9 cellular contexts compared by ENCODE assay signal in the genomic region with DNA sequence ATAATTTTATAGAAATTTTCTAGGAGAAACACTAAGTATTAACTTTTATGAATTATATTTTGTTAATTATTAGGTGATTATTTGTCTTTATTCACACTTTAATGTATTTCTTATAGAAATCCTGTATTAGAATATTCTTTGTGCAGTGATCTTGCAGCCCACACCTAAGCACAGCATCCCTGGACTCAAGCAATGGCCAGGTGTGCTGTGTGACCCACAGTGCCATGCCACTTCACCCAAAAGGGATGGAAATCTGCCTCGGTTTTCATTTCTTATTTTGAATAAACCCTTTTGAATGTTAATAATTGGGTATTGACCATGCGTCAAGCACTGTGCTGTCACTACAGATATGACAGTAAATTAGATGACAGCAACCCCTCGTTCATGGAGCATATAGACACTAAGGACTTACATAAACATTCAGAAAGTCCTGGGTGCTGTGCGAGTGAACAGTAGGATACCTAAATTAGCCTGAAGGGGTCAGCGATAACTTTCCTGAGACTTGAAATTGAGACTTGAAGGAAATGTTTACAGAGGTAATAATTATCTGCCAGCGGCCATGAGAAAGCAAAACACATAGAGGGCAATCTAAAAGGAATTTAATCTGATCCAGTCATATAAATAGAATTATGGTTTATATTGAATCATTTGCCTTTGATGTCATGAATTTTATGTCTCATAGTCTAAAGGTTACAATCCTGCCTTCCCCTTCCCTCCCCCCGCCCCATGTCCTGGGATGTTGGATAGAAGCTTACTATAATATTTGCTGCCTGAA. TPM values are rescaled to one million over a fixed set of nuclear protein-coding genes. Genes with fewer than 3 reads are reported as not detected.
DNase-seq lines count a peak whose midpoint lies in the region; ATAC-seq, FAIRE-seq and TF ChIP-seq lines count a peak whose summit lies in the region.
"Had no signal": no experiment of that assay in that cellular context is flagged by ENCODE, and none has a peak within 500 bp of the region (broad histone marks: within the 10 kb centered on the region; RNA-seq: fewer than 3 reads in every experiment).

No MANE protein-coding gene starts in this region.

- POLR2A ChIA-PET in AG04450 (lab: Yijun Ruan, JAX): interaction anchor here (1.0 kb wide), 1 partner anchor 47 kb away, joined by 6 read pairs; no protein-coding TSS in a partner anchor

- H3K9me3 ChIP-seq in AG04450 (ENCODE audit: control insufficient read depth, insufficient read depth, low read length) (no peaks in the 10 kb centered on the region), keratinocyte (ENCODE audit: control insufficient read depth, low read depth, low read length) (no peaks in the 10 kb centered on the region)
- H3K9me3 ChIP-seq: thyroid gland had no signal

- no peak overlapping the region for H3K4me2 ChIP-seq in keratinocyte (ENCODE audit: control insufficient read depth, extremely low read depth, insufficient read depth, low read depth, low read length)

- TF ChIP-seq CTCF in AG04450 (IDR thresholded peaks at IDR 0.05; ENCODE audit: low read depth, low read length) (peak; percentile 35), keratinocyte (optimal IDR thresholded peaks at IDR 0.05 in 1 of 3, IDR thresholded peaks at IDR 0.05 in 1 of 3, conservative IDR thresholded peaks at IDR 0.05 in 1 of 3; ENCODE audit: extremely low read depth in 1 of 3, insufficient read depth in 2 of 3, low read length in 3 of 3) (peak in 2 of 3 experiments; percentile 11 to 13)

- H3K4me1 ChIP-seq in keratinocyte (ENCODE audit: control insufficient read depth, extremely low read depth, insufficient read depth, low read length): no peaks in the 10 kb centered on the region
- H3K4me1 ChIP-seq: thyroid gland had no signal

- no peak for ATAC-seq in GM19463 (IDR thresholded peaks at IDR 0.05; ENCODE audit: unreplicated experiment)
- ATAC-seq in GM18861 (IDR thresholded peaks at IDR 0.05; ENCODE audit: unreplicated experiment): no peak

- H3K9me1 ChIP-seq in keratinocyte (ENCODE audit: control insufficient read depth, extremely low read depth, insufficient read depth, low read length): no peaks in the 10 kb centered on the region

- H3K27ac ChIP-seq in AG04450 (ENCODE audit: low read depth, low read length) (no peak overlapping the region), keratinocyte (ENCODE audit: control insufficient read depth, insufficient read depth, low read length) (no peak overlapping the region)
- H3K27ac ChIP-seq: thyroid gland had no signal

- FAIRE-seq in keratinocyte (lab: Jason Lieb, UNC) (no peak), GM19239 (lab: Jason Lieb, UNC) (no peak)

- no peak overlapping the region for H3K9ac ChIP-seq in keratinocyte (ENCODE audit: control insufficient read depth, extremely low read depth, insufficient read depth, low read length)

- CTCF ChIA-PET in AG04450 (lab: Charles Lee): interaction anchor here (0.5 to 8.6 kb wide), 62 partner anchors 8 to 1912 kb away, joined by 3 to 792 read pairs (median 5); partner anchors contain the start of genes CALCRL and TFPI

- no peaks in the 10 kb centered on the region for H4K20me1 ChIP-seq in keratinocyte (ENCODE audit: control insufficient read depth, extremely low read depth, insufficient read depth, low read length)

- H3K4me3 ChIP-seq in AG04450 (ENCODE audit: low read depth, low read length): no peak overlapping the region
- H3K4me3 ChIP-seq in keratinocyte (ENCODE audit: control insufficient read depth in 2 of 3, extremely low read depth in 1 of 3, insufficient read depth in 2 of 3, low read depth in 1 of 3, low read length in 3 of 3): no peak overlapping the region
- H3K4me3 ChIP-seq: thyroid gland had no signal

- dilution Hi-C loops in keratinocyte (cut with MboI; ENCODE audit: extremely low pct_ligation_motif_present, low sequenced_read_pairs): no loop called here

- H2AFZ ChIP-seq in keratinocyte (ENCODE audit: control insufficient read depth, low read length): no peak overlapping the region

- H3K36me3 ChIP-seq in keratinocyte (ENCODE audit: control insufficient read depth in 2 of 2, extremely low read depth in 1 of 2, insufficient read depth in 2 of 2, low read length in 2 of 2): no peaks in the 10 kb centered on the region

- no peaks in the 10 kb centered on the region for H3K27me3 ChIP-seq in AG04450 (ENCODE audit: control insufficient read depth, insufficient read depth, low read length)
- no peaks in the 10 kb centered on the region for H3K27me3 ChIP-seq in keratinocyte (ENCODE audit: control insufficient read depth, extremely low read depth, insufficient read depth, low read length)
- H3K27me3 ChIP-seq: thyroid gland had no signal

- DNase-seq in AG04450 (ENCODE audit: low read depth, low spot score): peak; percentile 27
- DNase-seq in HS-5 (ENCODE audit: low read depth): peak; percentile 53
- DNase-seq in SW480 (ENCODE audit: low spot score): peak; percentile 23
- DNase-seq in keratinocyte (ENCODE audit: low read depth, low spot score): no peak
- no peak for DNase-seq in GM19239 (ENCODE audit: insufficient read length, low spot score)
- no peak for DNase-seq in T-helper 2 cell

- H3K79me2 ChIP-seq in keratinocyte (ENCODE audit: control insufficient read depth, insufficient read depth, low read length): no peaks in the 10 kb centered on the region

RNA-seq across cellular contexts. Expression of gene CALCRL, which starts 52.7 kb away (rescaled TPM):
- polyA plus RNA-seq in AG04450 (2011; rRNA removed) (3.1 and 4.2 TPM in 2 replicates), keratinocyte (2.3 to 3.2 TPM (median 2.5 TPM) in 3 replicates)
- 3.4 and 5.8 TPM in 2 replicates for polyA minus RNA-seq in AG04450 (2011; rRNA and poly(A)+ RNA removed)
- polyA plus RNA-seq in keratinocyte (2011; ENCODE audit: low read depth): 0.50 TPM
- 1.8 and 2.7 TPM in 2 replicates for polyA plus RNA-seq in keratinocyte (2011; cell fraction: cytosol; rRNA removed)
- polyA plus RNA-seq in keratinocyte (2011; cell fraction: nucleus; rRNA removed): 2.2 and 2.3 TPM in 2 replicates
- 0.41 and 1.3 TPM in 2 replicates for polyA plus RNA-seq in keratinocyte (2012; ENCODE audit: low replicate concordance)
- 1.6 to 5.1 TPM (median 3.6 TPM) in 3 replicates for polyA minus RNA-seq in keratinocyte
- polyA minus RNA-seq in keratinocyte (2011; cell fraction: cytosol; rRNA and poly(A)+ RNA removed): 2.5 TPM
- 3.3 and 4.9 TPM in 2 replicates for polyA minus RNA-seq in keratinocyte (2011; cell fraction: nucleus; rRNA and poly(A)+ RNA removed)

RNA-seq across cellular contexts. Expression of gene TFPI, which starts 53.5 kb away (rescaled TPM):
- polyA plus RNA-seq in AG04450 (2011; rRNA removed) (73.2 and 91.2 TPM in 2 replicates), keratinocyte (0.82 to 1.1 TPM (median 1.1 TPM) in 3 replicates)
- polyA minus RNA-seq in AG04450 (2011; rRNA and poly(A)+ RNA removed): 44.5 and 77.2 TPM in 2 replicates
- 1.4 TPM for polyA plus RNA-seq in keratinocyte (2011; ENCODE audit: low read depth)
- 0.52 and 0.69 TPM in 2 replicates for polyA plus RNA-seq in keratinocyte (2011; cell fraction: cytosol; rRNA removed)
- 2.7 and 3.1 TPM in 2 replicates for polyA plus RNA-seq in keratinocyte (2011; cell fraction: nucleus; rRNA removed)
- polyA plus RNA-seq in keratinocyte (2012; ENCODE audit: low replicate concordance): 0.42 and 0.83 TPM in 2 replicates
- 0.30 to 1.6 TPM (median 1.5 TPM) in 3 replicates for polyA minus RNA-seq in keratinocyte
- not detected for polyA minus RNA-seq in keratinocyte (2011; cell fraction: cytosol; rRNA and poly(A)+ RNA removed)
- 2.2 and 4.0 TPM in 2 replicates for polyA minus RNA-seq in keratinocyte (2011; cell fraction: nucleus; rRNA and poly(A)+ RNA removed)

Comparison
In these comparisons a context has a peak if more than half of its experiments do, and no peak if none do; other contexts are left out.
1. DNase-seq: peak in AG04450 (single experiment), HS-5 (single experiment) and SW480 (single experiment); none in keratinocyte (single experiment), GM19239 (single experiment) and T-helper 2 cell (0 of 5).
2. RNA of gene TFPI, which starts 53.5 kb away (polyA plus RNA-seq): 73.2 to 91.2 TPM in AG04450; 0.42 to 3.1 TPM in keratinocyte; every median in the first group is over 10 times any median in the second.